In genomic region chr3:58306662-58307286, GRCh38 we compare ENCODE assay signal across 8 cellular contexts. TPM values are rescaled to one million over a fixed set of nuclear protein-coding genes. Genes with fewer than 3 reads are reported as not detected.
DNase-seq lines count a peak whose midpoint lies in the region; ATAC-seq and TF ChIP-seq lines count a peak whose summit lies in the region.

No MANE protein-coding gene starts in this region.

- peak; percentile 51 to 53 for DNase-seq in Caco-2
- DNase-seq in NT2/D1 (ENCODE audit: low read depth, low spot score) = no peak
- peak; percentile 44 for DNase-seq in activated naive CD8-positive, alpha-beta T cell treated with anti-CD3 and anti-CD28 coated beads for 36 hours
- no peak for DNase-seq in right atrium auricular region (ENCODE audit: low spot score)
- peak; percentile 43 for DNase-seq in renal cortical epithelial cell (ENCODE audit: low read depth)
- no peak for DNase-seq in epidermal melanocyte (ENCODE audit: insufficient read length, low spot score)
- DNase-seq in SHP77 treated with DMSO at 0.1 percent for 48 hours (lab: John Stamatoyannopoulos, UW) = no peak

- TF ChIP-seq CTCF in Caco-2 (IDR thresholded peaks at IDR 0.05; ENCODE audit: insufficient read depth in 1 of 2, low read depth in 1 of 2, low read length in 1 of 2, severe bottlenecking in 1 of 2, unreplicated experiment in 1 of 2) (peak in 1 of 2 experiments; percentile 22), right atrium auricular region (IDR thresholded peaks at IDR 0.05) (no peak)

- POLR2A ChIA-PET in Caco-2 (lab: Charles Lee) = interaction anchor here (0.6 to 1.4 kb wide), 11 partner anchors 18 to 709 kb away, joined by 3 to 6 read pairs (median 4); partner anchors contain the start of gene ARF4

- H3K27ac ChIP-seq in right atrium auricular region = peak overlapping the region; percentile 94 to 96

- H3K36me3 ChIP-seq in Caco-2 (ENCODE audit: control insufficient read depth, insufficient read depth, low read length) (peaks cover 2% of the 10 kb centered on the region), NT2/D1 (ENCODE audit: insufficient read depth, insufficient read length, low read length) (peaks cover 45% of the 10 kb centered on the region), right atrium auricular region (peaks cover 21% of the 10 kb centered on the region)

- TSS peak; percentile 44 for BruUV-seq in Caco-2 (replicated peaks; lab: Mats Ljungman, UMichigan)

- no peaks in the 10 kb centered on the region for H3K9me3 Mint-ChIP-seq in Caco-2 (ENCODE audit: unreplicated experiment)
- H3K9me3 Mint-ChIP-seq in activated naive CD8-positive, alpha-beta T cell treated with anti-CD3 and anti-CD28 coated beads for 36 hours = no peaks in the 10 kb centered on the region

- H3K27ac Mint-ChIP-seq in Caco-2 (ENCODE audit: unreplicated experiment) = peak overlapping the region; percentile 99
- H3K27ac Mint-ChIP-seq in activated naive CD8-positive, alpha-beta T cell treated with anti-CD3 and anti-CD28 coated beads for 36 hours = peak overlapping the region; percentile 99

- ATAC-seq in GM21723 (IDR thresholded peaks at IDR 0.05; ENCODE audit: unreplicated experiment) = peak; percentile 26

- H3K9me3 ChIP-seq in Caco-2 (no peaks in the 10 kb centered on the region), NT2/D1 (ENCODE audit: insufficient read depth, low read length) (no peaks in the 10 kb centered on the region), right atrium auricular region (no peaks in the 10 kb centered on the region)

- H3K4me1 Mint-ChIP-seq in Caco-2 (ENCODE audit: low read depth, unreplicated experiment) = peaks cover 7% of the 10 kb centered on the region
- peaks cover 26% of the 10 kb centered on the region for H3K4me1 Mint-ChIP-seq in activated naive CD8-positive, alpha-beta T cell treated with anti-CD3 and anti-CD28 coated beads for 36 hours

- H3K27me3 ChIP-seq in Caco-2 (replicated peaks; ENCODE audit: control insufficient read depth, insufficient read depth, low read length) (no peaks in the 10 kb centered on the region), NT2/D1 (ENCODE audit: insufficient read depth, insufficient read length) (no peaks in the 10 kb centered on the region), right atrium auricular region (no peaks in the 10 kb centered on the region)

- H3K4me1 ChIP-seq in Caco-2 (0 out of 2 replicates have a peak, but pooled peaks cover 10% of the 10 kb centered on the region), NT2/D1 (ENCODE audit: insufficient read depth, insufficient read length) (peaks cover 3% of the 10 kb centered on the region), right atrium auricular region (peaks cover 0 to 23% of the 10 kb centered on the region in 2 donors)

- intact Hi-C loops in Caco-2 (cut with micrococcal nuclease; ENCODE audit: unreplicated experiment) = loop anchor here (2.0 kb wide), 3 partner anchors 58 to 226 kb away; partner anchors contain the start of gene ABHD6

- peak overlapping the region; percentile 97 for H3K9ac ChIP-seq in NT2/D1 (ENCODE audit: insufficient read length, low read depth)

- H3K4me3 ChIP-seq in Caco-2 (ENCODE audit: low read depth, low read length) (peak overlapping the region; percentile 54), NT2/D1 (ENCODE audit: insufficient read length, low read depth) (peak overlapping the region; percentile 90), right atrium auricular region (peak overlapping the region; percentile 64 to 66)

- CTCF ChIA-PET in Caco-2 (lab: Charles Lee) = interaction anchor here (0.7 to 2.5 kb wide), 24 partner anchors 9 to 299 kb away, joined by 3 to 34 read pairs (median 4); partner anchors contain the start of genes ABHD6, FLNB and PXK

- H3K27me3 Mint-ChIP-seq in Caco-2 (ENCODE audit: insufficient read depth, unreplicated experiment) = no peaks in the 10 kb centered on the region
- peaks cover 7% of the 10 kb centered on the region for H3K27me3 Mint-ChIP-seq in activated naive CD8-positive, alpha-beta T cell treated with anti-CD3 and anti-CD28 coated beads for 36 hours

- peaks cover 48% of the 10 kb centered on the region for H3K36me3 Mint-ChIP-seq in Caco-2 (ENCODE audit: insufficient read depth, unreplicated experiment)
- peaks cover 22% of the 10 kb centered on the region for H3K36me3 Mint-ChIP-seq in activated naive CD8-positive, alpha-beta T cell treated with anti-CD3 and anti-CD28 coated beads for 36 hours

- H3K4me3 Mint-ChIP-seq in Caco-2 (ENCODE audit: unreplicated experiment) = peak overlapping the region; percentile 99
- peak overlapping the region; percentile 97 for H3K4me3 Mint-ChIP-seq in activated naive CD8-positive, alpha-beta T cell treated with anti-CD3 and anti-CD28 coated beads for 36 hours

RNA-seq across cellular contexts. Expression of gene HTD2, which starts 0.5 kb away (rescaled TPM):
- total RNA-seq in Caco-2 (2022) (8.2 and 13.2 TPM in 2 replicates), right atrium auricular region (10 to 100 TPM; 12.1 to 14.7 TPM), renal cortical epithelial cell (14.8 and 17.0 TPM in 2 replicates)
- total RNA-seq in activated naive CD8-positive, alpha-beta T cell treated with anti-CD3 and anti-CD28 coated beads for 36 hours = 10 to 100 TPM; 10.1 to 13.0 TPM

RNA-seq across cellular contexts. Expression of gene RPP14, which starts 0.7 kb away (rescaled TPM):
- total RNA-seq in Caco-2 (2022) (19.2 and 24.7 TPM in 2 replicates), right atrium auricular region (10 to 100 TPM in 1 of 2 donors, 1 to 10 TPM in 1; 10.0 to 10.9 TPM), renal cortical epithelial cell (14.5 and 27.6 TPM in 2 replicates)
- total RNA-seq in activated naive CD8-positive, alpha-beta T cell treated with anti-CD3 and anti-CD28 coated beads for 36 hours = 10 to 100 TPM; 24.8 to 30.9 TPM

RNA-seq across cellular contexts. Expression of gene PXK, which starts 25.9 kb away (rescaled TPM):
- total RNA-seq in Caco-2 (2022) (8.8 and 9.1 TPM in 2 replicates), right atrium auricular region (10 to 100 TPM; 18.3 to 22.5 TPM), renal cortical epithelial cell (8.5 and 19.3 TPM in 2 replicates)
- 10 to 100 TPM; 22.2 to 24.0 TPM for total RNA-seq in activated naive CD8-positive, alpha-beta T cell treated with anti-CD3 and anti-CD28 coated beads for 36 hours

Comparison
In these comparisons a context has a peak if more than half of its experiments do, and no peak if none do; other contexts are left out.
1. DNase-seq: peak in Caco-2 (2 of 2), activated naive CD8-positive, alpha-beta T cell treated with anti-CD3 and anti-CD28 coated beads for 36 hours (single experiment) and renal cortical epithelial cell (single experiment); none in NT2/D1 (single experiment), right atrium auricular region (single experiment), epidermal melanocyte (single experiment) and SHP77 treated with DMSO at 0.1 percent for 48 hours (single experiment).
2. Peak in every context shown above with its lines, with median percentiles within 50 percentile points of each other: H3K4me3 ChIP-seq.